Comparison of ENCODE assay signal across 9 cellular contexts in the genomic region with DNA sequence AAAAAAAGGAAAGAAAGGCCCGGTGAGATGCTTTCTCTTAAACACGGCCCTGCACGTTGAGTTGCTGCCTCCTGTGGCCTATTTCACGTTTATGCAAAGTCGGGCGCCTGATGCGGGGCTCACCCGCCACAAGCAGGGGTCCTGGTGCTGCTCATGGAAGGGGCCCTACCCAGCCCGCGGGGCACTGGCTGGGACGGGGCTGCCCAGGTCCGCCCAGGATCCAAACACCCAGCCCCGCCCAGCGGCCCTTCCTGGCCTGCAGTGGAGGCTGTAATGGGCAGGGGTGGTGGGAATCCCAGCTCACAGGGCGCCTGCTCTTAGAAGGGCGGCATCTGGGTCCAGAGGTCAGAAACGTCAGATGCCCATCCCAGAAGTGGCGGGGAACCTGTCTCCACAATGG. TPM values are rescaled to one million over a fixed set of nuclear protein-coding genes. Genes with fewer than 3 reads are reported as not detected.
A peak's percentile ranks its signal among the peaks of the same experiment; 100 is the strongest.
DNase-seq lines count a peak whose midpoint lies in the region; TF ChIP-seq lines count a peak whose summit lies in the region.
"Had no signal": no experiment of that assay in that cellular context is flagged by ENCODE, and none has a peak within 500 bp of the region (broad histone marks: within the 10 kb centered on the region; RNA-seq: fewer than 3 reads in every experiment).

No MANE protein-coding gene starts in this region.

- peaks cover 52% of the 10 kb centered on the region for H3K4me1 Mint-ChIP-seq in HFFc6 (ENCODE audit: low read depth)

- no peak for DNase-seq in HFFc6
- peak; percentile 42 for DNase-seq in astrocyte of the hippocampus (ENCODE audit: low read depth, low spot score)
- DNase-seq in islet precursor cell = peak; percentile 68
- DNase-seq in stomach = peak; percentile 23
- no peak for DNase-seq in G401 (ENCODE audit: low spot score)
- DNase-seq in LoVo (ENCODE audit: low spot score) = no peak
- no peak for DNase-seq in inferior parietal cortex (ENCODE audit: extremely low spot score)
- DNase-seq in activated CD4-positive, alpha-beta T cell treated with anti-CD3 and anti-CD28 coated beads for 48 hours = no peak

- peaks cover 1% of the 10 kb centered on the region; the same call in 1 of the 2 replicates for H3K27me3 Mint-ChIP-seq in HFFc6 (ENCODE audit: insufficient read depth)

- peaks cover 36% of the 10 kb centered on the region for H3K9me3 Mint-ChIP-seq in HFFc6

- H3K27ac ChIP-seq in stomach = peak overlapping the region; percentile 50 to 96 (median 92)
- H3K27ac ChIP-seq: VCaP had no signal

- no peak for TF ChIP-seq POLR2A in stomach (IDR thresholded peaks at IDR 0.05)

- peaks cover 42% of the 10 kb centered on the region for H3K36me3 Mint-ChIP-seq in HFFc6 (ENCODE audit: low read depth)

- H3K4me3 Mint-ChIP-seq in HFFc6 = peak overlapping the region; percentile 93

- H3K36me3 ChIP-seq in stomach = no peaks in the 10 kb centered on the region

- H3K27ac Mint-ChIP-seq in HFFc6 = peak overlapping the region; percentile 70; the same call in 1 of the 2 replicates

- intact Hi-C loops in stomach (cut with DNase I; ENCODE audit: low total_unique reads) = loop anchor here (5.0 kb wide), 1 partner anchor 127 kb away; no protein-coding TSS in a partner anchor

- H3K4me1 ChIP-seq in stomach = peaks cover 3 to 42% (median 17%) of the 10 kb centered on the region in 4 donors

- H3K4me3 ChIP-seq in stomach = peak overlapping the region; percentile 53 to 83 (median 71)

- peaks cover 0 to 52% (median 21%) of the 10 kb centered on the region in 3 donors for H3K27me3 ChIP-seq in stomach

- in situ Hi-C loops in G401 (cut with HindIII; ENCODE audit: low sequenced_read_pairs) = no loop called here

- TF ChIP-seq CTCF in HFFc6 (IDR thresholded peaks at IDR 0.05) = no peak
- no peak for TF ChIP-seq CTCF in stomach (IDR thresholded peaks at IDR 0.05)

- TF ChIP-seq EP300 in stomach (IDR thresholded peaks at IDR 0.05) = no peak

- peaks cover 0 to 20% (median 11%) of the 10 kb centered on the region in 4 donors for H3K9me3 ChIP-seq in stomach

- 20 to 32% (median 24%) methylated on average over 12 to 18 of the region's 18 CpGs for WGBS in stomach, 5 donors

RNA-seq across cellular contexts. Expression of gene COL6A2, which starts 1.6 kb away (rescaled TPM):
- 100 to 1,000 TPM; 426 to 514 (median 467) TPM for total RNA-seq in HFFc6 (2021; fragmentation: NEBNext Ultra II Directional; extraction: Animal tissue kit (Norgen Biotek cat#: 25700))
- 1,000 to 10,000 TPM in 1 of 5 donors, 100 to 1,000 TPM in 4; 351 to 3,737 (median 491) TPM for total RNA-seq in stomach
- 100 to 1,000 TPM in 2 of 3 donors, 10 to 100 TPM in 1; 79.3 to 246 (median 113) TPM for polyA plus RNA-seq in stomach
- total RNA-seq in G401 (2014; rRNA removed; shearing (Covaris generic)) = 69.1 and 79.2 TPM in 2 replicates

RNA-seq across cellular contexts. Expression of gene FTCD, which starts 55.9 kb away (rescaled TPM):
- total RNA-seq in HFFc6 (2021; fragmentation: NEBNext Ultra II Directional; extraction: Animal tissue kit (Norgen Biotek cat#: 25700)) = 1 to 10 TPM in 1 of 6 experiments, under 1 TPM in 4, not detected in 1; 0.12 to 1.2 (median 0.17) TPM
- total RNA-seq in stomach = 1 to 10 TPM in 2 of 5 donors, not detected in 3; 1.3 to 6.7 TPM
- polyA plus RNA-seq in stomach = 1 to 10 TPM in 1 of 3 donors, under 1 TPM in 2; 0.25 to 2.4 (median 0.53) TPM
- 1.1 TPM in 1 of 2 replicates, not detected in the other for total RNA-seq in G401 (2014; rRNA removed; shearing (Covaris generic))

Comparison
In these comparisons a context has a peak if more than half of its experiments do, and no peak if none do; other contexts are left out.
1. DNase-seq: peak in astrocyte of the hippocampus (single experiment), islet precursor cell (single experiment) and stomach (single experiment); none in HFFc6 (single experiment), G401 (single experiment), LoVo (single experiment), inferior parietal cortex (single experiment) and activated CD4-positive, alpha-beta T cell treated with anti-CD3 and anti-CD28 coated beads for 48 hours (single experiment).